23 cellular contexts compared by ENCODE assay signal in genomic region chr13:29339386-29340272, GRCh38.
"Had no signal": no experiment of that assay in that cellular context is flagged by ENCODE, and none has a peak within 500 bp of the region (broad histone marks: within the 10 kb centered on the region; RNA-seq: fewer than 3 reads in every experiment).

No MANE protein-coding gene starts in this region.

- H3K4me3 Mint-ChIP-seq: immature natural killer cell, mesothelial cell of epicardium, naive B cell had no signal

- H3K27ac Mint-ChIP-seq: immature natural killer cell, mesothelial cell of epicardium, naive B cell had no signal

- H3K27me3 ChIP-seq: dorsolateral prefrontal cortex, esophagus muscularis mucosa, foreskin keratinocyte, gastroesophageal sphincter, heart left ventricle, hepatocyte had no signal

- H3K4me2 ChIP-seq: hepatocyte had no signal

- H3K4me1 Mint-ChIP-seq: immature natural killer cell, mesothelial cell of epicardium, naive B cell had no signal

- H3K9me3 ChIP-seq: esophagus muscularis mucosa, lower lobe of right lung had no signal

- DNase-seq: dermis blood vessel endothelial cell; dorsolateral prefrontal cortex; effector CD4-positive, alpha-beta T cell; effector memory CD4-positive, alpha-beta T cell; foreskin keratinocyte; heart left ventricle; hypothalamus; immature natural killer cell; islet precursor cell; kidney; kidney glomerular epithelial cell; left colon; left ventricle myocardium superior; lower lobe of right lung; mesenchymal stem cell; mucosa of descending colon; naive B cell had no signal

- H3K36me3 ChIP-seq: esophagus muscularis mucosa, gastroesophageal sphincter, heart left ventricle, lower lobe of right lung had no signal

- H2AFZ ChIP-seq: hepatocyte had no signal

- ATAC-seq: foreskin keratinocyte, gastroesophageal sphincter, left colon, left lobe of liver, left ventricle myocardium superior, lower lobe of right lung, mucosa of descending colon had no signal

- H3K27ac ChIP-seq: coronary artery, dorsolateral prefrontal cortex, esophagus muscularis mucosa, foreskin keratinocyte, gastroesophageal sphincter, heart left ventricle, hepatocyte, lower lobe of right lung had no signal

- H3K4me1 ChIP-seq: esophagus muscularis mucosa, foreskin keratinocyte, gastroesophageal sphincter, heart left ventricle, lower lobe of right lung had no signal

- H3K36me3 Mint-ChIP-seq: mesothelial cell of epicardium had no signal

- H3K4me3 ChIP-seq: coronary artery, dorsolateral prefrontal cortex, esophagus muscularis mucosa, gastroesophageal sphincter, heart left ventricle, hepatocyte, lower lobe of right lung, mucosa of descending colon had no signal
